In the genomic region with DNA sequence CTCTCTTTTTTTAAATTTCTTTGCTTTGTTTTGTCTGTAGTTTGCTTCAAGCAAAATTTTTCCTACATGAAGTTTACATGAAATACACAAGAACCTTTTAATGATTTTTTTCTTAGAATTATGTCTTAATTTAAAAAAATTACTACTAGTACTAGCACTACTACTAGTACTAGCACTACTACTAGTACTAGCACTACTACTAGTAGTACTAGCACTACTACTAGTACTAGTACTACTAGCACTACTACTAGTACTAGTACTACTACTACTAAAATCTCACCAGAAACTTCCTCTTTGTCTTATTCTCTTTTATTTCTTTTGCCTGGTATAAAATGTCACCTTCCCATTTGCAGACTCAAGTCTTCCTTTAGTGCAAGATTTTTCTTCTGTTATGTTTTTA, we compare ENCODE assay signal across 8 cellular contexts.
"Had no signal": no experiment of that assay in that cellular context is flagged by ENCODE, and none has a peak within 500 bp of the region (broad histone marks: within the 10 kb centered on the region; RNA-seq: fewer than 3 reads in every experiment).

No MANE protein-coding gene starts in this region.

- ATAC-seq: GM12878 had no signal

- DNase-seq: GDM1, GF-D8 had no signal

- FAIRE-seq: G401.6, GM12878, GM12891, GM12892, GM18507, GM19239 had no signal

- H3K4me3 ChIP-seq: GM12878 had no signal
